In the genomic region with DNA sequence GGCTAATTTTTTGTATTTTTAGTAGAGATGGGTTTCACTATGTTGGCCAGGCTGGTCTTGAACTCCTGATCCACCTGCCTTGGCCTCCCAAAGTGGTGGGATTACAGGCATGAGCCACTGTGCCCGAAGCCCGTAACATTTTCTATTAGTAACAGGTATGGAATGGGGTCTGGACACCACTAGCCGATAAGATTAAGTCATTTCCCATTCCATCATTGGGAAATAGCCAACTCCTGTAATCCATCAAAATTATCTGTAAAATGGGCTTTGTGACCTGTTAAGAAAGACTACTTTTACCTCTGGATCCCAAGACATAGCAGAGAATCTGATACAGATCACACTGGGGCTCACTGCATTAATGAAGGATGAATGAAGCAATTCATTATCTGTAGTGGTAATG, we compare ENCODE assay signal across 32 cellular contexts. TPM values are rescaled to one million over a fixed set of nuclear protein-coding genes. Genes with fewer than 3 reads are reported as not detected.
"Had no signal": no experiment of that assay in that cellular context is flagged by ENCODE, and none has a peak within 500 bp of the region (broad histone marks: within the 10 kb centered on the region; RNA-seq: fewer than 3 reads in every experiment).

No MANE protein-coding gene starts in this region.

- H3K9ac ChIP-seq: SK-N-SH had no signal

- H3K9me2 ChIP-seq: SK-N-SH had no signal

- H3K36me3 ChIP-seq: cardiac muscle cell, SJCRH30 had no signal

- H3K4me1 ChIP-seq: SJCRH30 had no signal

- H3K4me2 ChIP-seq: SK-N-SH had no signal

- ATAC-seq: activated CD8-positive, alpha-beta memory T cell treated with anti-CD3 and anti-CD28 coated beads, Interleukin-2, amount 10 ng/mL, durations not matched to agents 7 days and 5 days; activated naive CD4-positive, alpha-beta T cell treated with anti-CD3 and anti-CD28 coated beads, Interleukin-2, amount 50 U/mL, for 72 hours; activated naive CD8-positive, alpha-beta T cell treated with anti-CD3 and anti-CD28 coated beads, Interleukin-2, amount 50 U/mL, for 24 hours; Panc1; WTC11 had no signal

- H3K9me3 ChIP-seq: MG63, SJCRH30, SK-N-SH had no signal

- H3K4me3 ChIP-seq: cardiac muscle cell, MG63, SJCRH30 had no signal

- H3K27ac ChIP-seq: brain microvascular endothelial cell, cardiac muscle cell, RWPE1, SJCRH30 had no signal

- H3K27me3 ChIP-seq: brain microvascular endothelial cell, cardiac muscle cell, MG63, SJCRH30 had no signal

- DNase-seq: activated CD4-positive, alpha-beta T cell treated with anti-CD3 and anti-CD28 coated beads for 1 hour; activated CD4-positive, alpha-beta T cell treated with anti-CD3 and anti-CD28 coated beads, Interleukin-2, amount 10 ng/mL, durations not matched to agents 24 days and 14 days; activated CD4-positive, alpha-beta T cell treated with anti-CD3 and anti-CD28 coated beads, Interleukin-2, amount 50 U/mL, for 48 hours; activated CD8-positive, alpha-beta memory T cell treated with anti-CD3 and anti-CD28 coated beads, Interleukin-2, amount 10 ng/mL, durations not matched to agents 7 days and 5 days; activated effector memory CD4-positive, alpha-beta T cell treated with anti-CD3 and anti-CD28 coated beads, Interleukin-2, amount 50 U/mL, for 16 hours; activated naive CD4-positive, alpha-beta T cell treated with Interleukin-2 at 50 U/mL for 16 hours; activated naive CD8-positive, alpha-beta T cell treated with anti-CD3 and anti-CD28 coated beads, Interleukin-2, amount 50 U/mL, for 24 hours; activated T-cell treated with anti-CD3 and anti-CD28 coated beads, Interleukin-2, amount 50 U/mL, for 24 hours; amygdala; brain microvascular endothelial cell; MG63; MV-4-11; NCI-H1092 treated with DMSO at 0.1 percent for 48 hours; NCI-H1417 treated with DMSO at 0.1 percent for 48 hours; NCI-H1694; NCI-H2029; NCI-H2107; NCI-H2171 treated with DMSO at 0.1 percent for 48 hours; NCI-H345; NCI-H510A; NCI-H82; Right ventricle myocardium superior; SJCRH30; SK-N-SH; T-helper 1 cell had no signal

RNA-seq across cellular contexts. Expression of a gene that starts 51.8 kb away (rescaled TPM):
- total RNA-seq: activated CD4-positive, alpha-beta T cell treated with anti-CD3 and anti-CD28 coated beads, Interleukin-2, amount 10 ng/mL, durations not matched to agents 24 days and 14 days; activated CD8-positive, alpha-beta memory T cell treated with anti-CD3 and anti-CD28 coated beads, Interleukin-2, amount 10 ng/mL, durations not matched to agents 7 days and 5 days; activated naive CD4-positive, alpha-beta T cell treated with anti-CD3 and anti-CD28 coated beads, Interleukin-2, amount 50 U/mL, for 72 hours; cardiac muscle cell; OCI-LY7; Right ventricle myocardium superior; SJCRH30; T-helper 2 cell treated with Interferon-gamma antibody and Interleukin-4, amounts not matched to agents 100 ng/mL and 5 ng/mL, for 36 hours; WTC11 had no signal
- polyA plus RNA-seq: cardiac muscle cell, SK-N-SH had no signal
